ENCODE assay signal across 26 cellular contexts in the genomic region with DNA sequence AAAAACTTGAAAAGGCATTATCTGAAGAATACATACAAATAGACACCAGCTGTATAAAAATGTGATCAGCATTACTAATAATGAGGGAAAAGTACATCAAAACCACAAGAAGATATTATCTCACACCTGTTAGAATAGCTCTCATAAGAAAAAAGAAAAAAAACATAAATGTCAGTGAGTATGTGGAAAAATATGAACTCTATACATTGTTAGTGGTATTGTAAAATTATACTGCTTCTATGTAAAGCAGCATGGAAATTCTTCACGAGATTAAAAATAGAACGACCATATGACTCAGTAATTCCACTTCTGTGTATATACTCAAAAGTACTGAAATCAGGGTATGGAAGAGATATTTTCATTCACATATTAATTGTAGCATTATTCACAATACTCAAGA.
"Had no signal": no experiment of that assay in that cellular context is flagged by ENCODE, and none has a peak within 500 bp of the region (broad histone marks: within the 10 kb centered on the region; RNA-seq: fewer than 3 reads in every experiment).

No MANE protein-coding gene starts in this region.

- H3K4me3 Mint-ChIP-seq: natural killer cell; nephron; neural progenitor cell; stimulated activated effector memory CD8-positive, alpha-beta T cell treated with anti-CD3 and anti-CD28 coated beads, Interleukin-12 subunit alpha, Interleukin-12 subunit beta, amount 100 ng/mL, for 72 hours; stimulated activated naive B cell treated with anti-CD40 and anti-IgM and Interleukin-4, amounts not matched to agents 10 μg/mL and 1 μg/mL and 100 μg/mL, for 72 hours; stimulated activated naive CD8-positive, alpha-beta T cell treated with anti-CD3 and anti-CD28 coated beads, Interleukin-15, Interleukin-2, amounts not matched to agents 100 ng/mL and 50 ng/mL, for 24 hours; type B pancreatic cell had no signal

- H3K4me1 Mint-ChIP-seq: nephron; neural progenitor cell; stimulated activated effector memory CD8-positive, alpha-beta T cell treated with anti-CD3 and anti-CD28 coated beads, Interleukin-12 subunit alpha, Interleukin-12 subunit beta, amount 100 ng/mL, for 72 hours; stimulated activated naive B cell treated with anti-CD40 and anti-IgM and Interleukin-4, amounts not matched to agents 10 μg/mL and 1 μg/mL and 100 μg/mL, for 72 hours had no signal

- DNase-seq: natural killer cell; occipital lobe; ovary; posterior cingulate gyrus; psoas muscle; right cardiac atrium; right lobe of liver; sigmoid colon; small intestine; stimulated activated CD4-positive, alpha-beta T cell treated with anti-CD3 and anti-CD28 coated beads, Interleukin-15, amount 100 ng/mL, for 24 hours; stimulated activated CD4-positive, alpha-beta T cell treated with anti-CD3 and anti-CD28 coated beads, Interleukin-2, amount 100 ng/mL, for 24 hours; stimulated activated CD4-positive, alpha-beta T cell treated with anti-CD3 and anti-CD28 coated beads, Interleukin-2, amount 100 ng/mL, for 48 hours; stimulated activated CD4-positive, alpha-beta T cell treated with anti-CD3 and anti-CD28 coated beads, Interleukin-4, amount 100 ng/mL, for 24 hours; stimulated activated naive B cell treated with anti-CD40 and anti-IgM and Interleukin-4, amounts not matched to agents 10 μg/mL and 1 μg/mL and 100 μg/mL, for 72 hours; stimulated activated naive CD4-positive, alpha-beta T cell treated with Interleukin-2 at 50 U/mL for 16 hours; stomach; thyroid gland; transverse colon; upper lobe of right lung; uterus had no signal

- H3K36me3 Mint-ChIP-seq: neural progenitor cell; stimulated activated effector memory CD8-positive, alpha-beta T cell treated with anti-CD3 and anti-CD28 coated beads, Interleukin-12 subunit alpha, Interleukin-12 subunit beta, amount 100 ng/mL, for 72 hours; stimulated activated naive B cell treated with anti-CD40 and anti-IgM and Interleukin-4, amounts not matched to agents 10 μg/mL and 1 μg/mL and 100 μg/mL, for 72 hours; type B pancreatic cell had no signal

- ATAC-seq: natural killer cell; psoas muscle; right cardiac atrium; right lobe of liver; stimulated activated effector memory CD8-positive, alpha-beta T cell treated with anti-CD3 and anti-CD28 coated beads, Interleukin-12 subunit alpha, Interleukin-12 subunit beta, amount 100 ng/mL, for 72 hours; upper lobe of right lung had no signal

- H3K27ac Mint-ChIP-seq: natural killer cell; nephron; neural progenitor cell; progenitor cell of endocrine pancreas; stimulated activated effector memory CD8-positive, alpha-beta T cell treated with anti-CD3 and anti-CD28 coated beads, Interleukin-12 subunit alpha, Interleukin-12 subunit beta, amount 100 ng/mL, for 72 hours; stimulated activated naive B cell treated with anti-CD40 and anti-IgM and Interleukin-4, amounts not matched to agents 10 μg/mL and 1 μg/mL and 100 μg/mL, for 72 hours; stimulated activated naive CD8-positive, alpha-beta T cell treated with anti-CD3 and anti-CD28 coated beads, Interleukin-15, Interleukin-2, amounts not matched to agents 100 ng/mL and 50 ng/mL, for 24 hours; type B pancreatic cell had no signal

- H3K27me3 Mint-ChIP-seq: progenitor cell of endocrine pancreas; stimulated activated naive B cell treated with anti-CD40 and anti-IgM and Interleukin-4, amounts not matched to agents 10 μg/mL and 1 μg/mL and 100 μg/mL, for 72 hours; stimulated activated naive CD8-positive, alpha-beta T cell treated with anti-CD3 and anti-CD28 coated beads, Interleukin-15, Interleukin-2, amounts not matched to agents 100 ng/mL and 50 ng/mL, for 24 hours; type B pancreatic cell had no signal
